Comparison of ENCODE assay signal across 1 cellular context in genomic region chr11:69640995-69641581, GRCh38.
TF ChIP-seq lines count a peak whose summit lies in the region.

TSS of gene CCND1 (plus strand) at chr11:69641156. CDS start at chr11:69641314, 158 bp downstream.

TF ChIP-seq in HepG2, 621 proteins besides CTCF, POLR2A, EP300 and RAD21 (continued from another document and continues in another):
- TF ChIP-seq ZFP91 (CRISPR knock-in tag; IDR thresholded peaks at IDR 0.05; ENCODE audit: borderline replicate concordance) (peak; percentile 78), ZNF577 (CRISPR knock-in tag; IDR thresholded peaks at IDR 0.05; ENCODE audit: borderline replicate concordance, low read depth) (no peak), ZNF260 (CRISPR knock-in tag; IDR thresholded peaks at IDR 0.05; ENCODE audit: borderline replicate concordance, low read depth) (no peak), KDM5A (IDR thresholded peaks at IDR 0.05; ENCODE audit: borderline replicate concordance, low read length) (no peak), SP4 (CRISPR knock-in tag; IDR thresholded peaks at IDR 0.05) (no peak), SIX4 (CRISPR knock-in tag; IDR thresholded peaks at IDR 0.05) (no peak), REPIN1 (CRISPR knock-in tag; IDR thresholded peaks at IDR 0.05; ENCODE audit: borderline replicate concordance, low read depth) (peak; percentile 65; the same call in 1 of the 2 replicates), JDP2 (CRISPR knock-in tag; IDR thresholded peaks at IDR 0.05; ENCODE audit: borderline replicate concordance) (no peak), ZNF781 (CRISPR knock-in tag; IDR thresholded peaks at IDR 0.05; ENCODE audit: borderline replicate concordance, not compliant biosample characterization) (no peak), ZFP90 (CRISPR knock-in tag; IDR thresholded peaks at IDR 0.05; ENCODE audit: borderline replicate concordance) (peak; percentile 85), ZNF136 (CRISPR knock-in tag; IDR thresholded peaks at IDR 0.05; ENCODE audit: low read depth) (no peak), SMAD9 (CRISPR knock-in tag; IDR thresholded peaks at IDR 0.05) (no peak), ZNF18 (CRISPR knock-in tag; IDR thresholded peaks at IDR 0.05; ENCODE audit: insufficient replicate concordance) (peak; percentile 28), ZMYM4 (CRISPR knock-in tag; IDR thresholded peaks at IDR 0.05) (peak; percentile 61), ZNF777 (CRISPR knock-in tag; IDR thresholded peaks at IDR 0.05) (peak; percentile 87), MEIS2 (CRISPR knock-in tag; IDR thresholded peaks at IDR 0.05) (peak; percentile 80), ZNF230 (CRISPR knock-in tag; IDR thresholded peaks at IDR 0.05) (no peak; the same call in 1 of the 2 replicates), DNMT1 (CRISPR knock-in tag; IDR thresholded peaks at IDR 0.05) (peak; percentile 42; the same call in 1 of the 2 replicates), ZNF33B (CRISPR knock-in tag; IDR thresholded peaks at IDR 0.05) (peak; percentile 19; the same call in 1 of the 2 replicates), FLYWCH1 (CRISPR knock-in tag; IDR thresholded peaks at IDR 0.05) (no peak), NR2F6 (IDR thresholded peaks at IDR 0.05) (no peak), NR2F6 (CRISPR knock-in tag; IDR thresholded peaks at IDR 0.05) (0 out of 2 replicates have a peak, but pooled peaks have one; percentile 27), ERF (CRISPR knock-in tag; IDR thresholded peaks at IDR 0.05) (peak; percentile 82), SOX13 (IDR thresholded peaks at IDR 0.05) (peak; percentile 66), SOX13 (CRISPR knock-in tag; conservative IDR thresholded peaks at IDR 0.05 in 1 of 2, IDR thresholded peaks at IDR 0.05 in 1 of 2) (peak in 1 of 2 experiments; percentile 82; a peak in 2 of 4 replicates), POLR2G (IDR thresholded peaks at IDR 0.05; ENCODE audit: low read depth, low read length) (peak; percentile 100), EED (CRISPR knock-in tag; IDR thresholded peaks at IDR 0.05) (no peak; the same call in 1 of the 2 replicates), PLSCR1 (CRISPR knock-in tag; IDR thresholded peaks at IDR 0.05; ENCODE audit: borderline replicate concordance) (no peak), IRX3 (CRISPR knock-in tag; IDR thresholded peaks at IDR 0.05; ENCODE audit: borderline replicate concordance, low read depth) (no peak), CEBPZ (IDR thresholded peaks at IDR 0.05; ENCODE audit: low read length) (no peak), ZBTB20 (CRISPR knock-in tag; IDR thresholded peaks at IDR 0.05; ENCODE audit: borderline replicate concordance, low read depth) (no peak), NR2F1 (CRISPR knock-in tag; IDR thresholded peaks at IDR 0.05) (no peak), ZNF652 (CRISPR knock-in tag; IDR thresholded peaks at IDR 0.05; ENCODE audit: borderline replicate concordance, low read depth) (no peak), ARNT2 (CRISPR knock-in tag; IDR thresholded peaks at IDR 0.05; ENCODE audit: low read depth) (peak; percentile 30; the same call in 1 of the 2 replicates), TEAD3 (CRISPR knock-in tag; optimal IDR thresholded peaks at IDR 0.05; ENCODE audit: borderline replicate concordance) (peak; percentile 36), ESRRA (CRISPR knock-in tag; IDR thresholded peaks at IDR 0.05; ENCODE audit: low read depth) (no peak), E2F2 (CRISPR knock-in tag; IDR thresholded peaks at IDR 0.05; ENCODE audit: borderline replicate concordance) (no peak), KDM3A (CRISPR knock-in tag; IDR thresholded peaks at IDR 0.05; ENCODE audit: low read depth) (no peak), GTF2F1 (IDR thresholded peaks at IDR 0.05; ENCODE audit: low read length) (peak; percentile 81; the same call in 1 of the 2 replicates), DR1 (CRISPR knock-in tag; IDR thresholded peaks at IDR 0.05) (peak; percentile 77), NFE2L1 (CRISPR knock-in tag; IDR thresholded peaks at IDR 0.05; ENCODE audit: borderline replicate concordance) (no peak), ZNF282 (IDR thresholded peaks at IDR 0.05; ENCODE audit: partially characterized antibody) (no peak), ZNF768 (CRISPR knock-in tag; IDR thresholded peaks at IDR 0.05) (peak; percentile 63; the same call in 1 of the 2 replicates), GRHL1 (CRISPR knock-in tag; conservative IDR thresholded peaks at IDR 0.05) (no peak), KAT7 (CRISPR knock-in tag; IDR thresholded peaks at IDR 0.05; ENCODE audit: borderline replicate concordance) (peak; percentile 77), NFYB (CRISPR knock-in tag; IDR thresholded peaks at IDR 0.05) (no peak), ATF6 (CRISPR knock-in tag; conservative IDR thresholded peaks at IDR 0.05) (no peak), ZFX (CRISPR knock-in tag; IDR thresholded peaks at IDR 0.05; ENCODE audit: low read depth) (0 out of 2 replicates have a peak, but pooled peaks have one; percentile 40), CHD4 (IDR thresholded peaks at IDR 0.05; ENCODE audit: borderline replicate concordance, low read length) (no peak), ZNF12 (CRISPR knock-in tag; IDR thresholded peaks at IDR 0.05) (no peak)
- TF ChIP-seq, protein P1, sequence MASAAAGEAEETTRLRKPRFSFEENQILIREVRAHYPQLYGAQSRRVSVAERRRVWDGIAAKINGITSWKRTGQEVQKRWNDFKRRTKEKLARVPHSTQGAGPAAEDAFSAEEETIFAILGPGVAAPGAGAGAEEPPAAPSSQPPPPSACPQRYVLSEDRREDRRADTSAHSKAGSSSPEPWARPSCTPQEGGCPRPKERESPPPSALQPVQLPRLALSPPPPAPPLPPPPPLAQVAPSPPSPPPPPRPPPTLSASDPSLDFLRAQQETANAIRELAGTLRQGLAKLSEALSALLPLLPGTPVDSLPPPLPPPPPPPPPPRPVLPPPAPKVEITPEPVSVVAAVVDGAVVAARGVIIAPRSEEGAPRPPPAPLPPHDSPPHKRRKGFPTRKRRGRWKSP (CRISPR knock-in tag; IDR thresholded peaks at IDR 0.05) = peak; percentile 71; the same call in 1 of the 2 replicates
- TF ChIP-seq, protein P2, sequence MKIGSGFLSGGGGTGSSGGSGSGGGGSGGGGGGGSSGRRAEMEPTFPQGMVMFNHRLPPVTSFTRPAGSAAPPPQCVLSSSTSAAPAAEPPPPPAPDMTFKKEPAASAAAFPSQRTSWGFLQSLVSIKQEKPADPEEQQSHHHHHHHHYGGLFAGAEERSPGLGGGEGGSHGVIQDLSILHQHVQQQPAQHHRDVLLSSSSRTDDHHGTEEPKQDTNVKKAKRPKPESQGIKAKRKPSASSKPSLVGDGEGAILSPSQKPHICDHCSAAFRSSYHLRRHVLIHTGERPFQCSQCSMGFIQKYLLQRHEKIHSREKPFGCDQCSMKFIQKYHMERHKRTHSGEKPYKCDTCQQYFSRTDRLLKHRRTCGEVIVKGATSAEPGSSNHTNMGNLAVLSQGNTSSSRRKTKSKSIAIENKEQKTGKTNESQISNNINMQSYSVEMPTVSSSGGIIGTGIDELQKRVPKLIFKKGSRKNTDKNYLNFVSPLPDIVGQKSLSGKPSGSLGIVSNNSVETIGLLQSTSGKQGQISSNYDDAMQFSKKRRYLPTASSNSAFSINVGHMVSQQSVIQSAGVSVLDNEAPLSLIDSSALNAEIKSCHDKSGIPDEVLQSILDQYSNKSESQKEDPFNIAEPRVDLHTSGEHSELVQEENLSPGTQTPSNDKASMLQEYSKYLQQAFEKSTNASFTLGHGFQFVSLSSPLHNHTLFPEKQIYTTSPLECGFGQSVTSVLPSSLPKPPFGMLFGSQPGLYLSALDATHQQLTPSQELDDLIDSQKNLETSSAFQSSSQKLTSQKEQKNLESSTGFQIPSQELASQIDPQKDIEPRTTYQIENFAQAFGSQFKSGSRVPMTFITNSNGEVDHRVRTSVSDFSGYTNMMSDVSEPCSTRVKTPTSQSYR (CRISPR knock-in tag; IDR thresholded peaks at IDR 0.05; ENCODE audit: borderline replicate concordance) = peak; percentile 50; the same call in 1 of the 2 replicates
